ENCODE assay signal across 8 cellular contexts in genomic region chr2:137467246-137467862, GRCh38.
DNase-seq lines count a peak whose midpoint lies in the region; ATAC-seq and TF ChIP-seq lines count a peak whose summit lies in the region.

No MANE protein-coding gene starts in this region.

- TF ChIP-seq CTCF in choroid plexus epithelial cell (conservative IDR thresholded peaks at IDR 0.05; ENCODE audit: low read depth, low read length): peak; percentile 63

- no peak overlapping the region for H3K4me3 ChIP-seq in choroid plexus epithelial cell (ENCODE audit: low read depth, low read length)

- peak; percentile 61 for DNase-seq in DMS153 treated with DMSO at 0.1 percent for 48 hours (lab: John Stamatoyannopoulos, UW; ENCODE audit: unreplicated experiment)
- DNase-seq in GM19238 (ENCODE audit: insufficient read length, low spot score): peak; percentile 3
- peak; percentile 22 for DNase-seq in NCI-H446 treated with DMSO at 0.1 percent for 48 hours (lab: John Stamatoyannopoulos, UW)
- DNase-seq in choroid plexus epithelial cell (ENCODE audit: low read depth): peak; percentile 32
- DNase-seq in middle frontal gyrus (ENCODE audit: extremely low spot score, low spot score): peak; percentile 43
- no peak for DNase-seq in mesenteric fat pad (ENCODE audit: low spot score)
- DNase-seq in CD1c-positive myeloid dendritic cell (ENCODE audit: extremely low spot score): no peak

- ATAC-seq in HG03103 (IDR thresholded peaks at IDR 0.05; ENCODE audit: low read depth, unreplicated experiment): peak; percentile 78

Comparison
In these comparisons a context has a peak if more than half of its experiments do, and no peak if none do; other contexts are left out.
1. DNase-seq: peak in DMS153 treated with DMSO at 0.1 percent for 48 hours (single experiment), GM19238 (single experiment), NCI-H446 treated with DMSO at 0.1 percent for 48 hours (single experiment), choroid plexus epithelial cell (single experiment) and middle frontal gyrus (single experiment); none in mesenteric fat pad (single experiment) and CD1c-positive myeloid dendritic cell (single experiment).